14 cellular contexts compared by ENCODE assay signal in the genomic region with DNA sequence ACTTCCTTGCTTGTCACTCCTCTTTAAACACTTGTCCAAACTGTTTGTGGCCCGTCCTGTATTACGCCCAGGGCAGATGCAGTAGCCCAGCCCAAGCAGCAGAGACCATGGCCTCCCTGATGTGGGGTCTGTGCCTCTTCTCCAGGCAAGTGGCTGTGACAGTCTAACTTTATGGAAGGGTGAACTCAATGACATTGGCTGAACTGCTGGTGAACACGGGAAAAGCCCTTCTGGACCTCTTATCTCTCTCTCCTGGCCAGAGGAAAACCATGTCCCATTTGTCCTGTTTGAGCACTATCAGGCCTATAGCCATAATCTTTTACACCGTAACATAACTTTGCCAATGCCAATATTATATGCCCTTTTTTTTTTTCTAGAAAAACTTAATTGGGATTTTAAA.
DNase-seq lines count a peak whose midpoint lies in the region; ATAC-seq, FAIRE-seq and TF ChIP-seq lines count a peak whose summit lies in the region.
"Had no signal": no experiment of that assay in that cellular context is flagged by ENCODE, and none has a peak within 500 bp of the region (broad histone marks: within the 10 kb centered on the region; RNA-seq: fewer than 3 reads in every experiment).

No MANE protein-coding gene starts in this region.

- peaks cover 6 to 16% of the 10 kb centered on the region in 2 donors for H3K36me3 Mint-ChIP-seq in CD4-positive, alpha-beta memory T cell
- peaks cover 13% of the 10 kb centered on the region for H3K36me3 Mint-ChIP-seq in activated CD8-positive, alpha-beta T cell treated with anti-CD3 and anti-CD28 coated beads, Interleukin-2, amount 10 ng/mL, durations not matched to agents 7 days and 5 days (ENCODE audit: low read depth)
- no peaks in the 10 kb centered on the region for H3K36me3 Mint-ChIP-seq in mesothelial cell of epicardium

- peak overlapping the region; percentile 97 to 100 (median 99) for H3K27ac Mint-ChIP-seq in CD4-positive, alpha-beta memory T cell
- H3K27ac Mint-ChIP-seq in activated CD8-positive, alpha-beta T cell treated with anti-CD3 and anti-CD28 coated beads, Interleukin-2, amount 10 ng/mL, durations not matched to agents 7 days and 5 days = peak overlapping the region; percentile 24
- peak overlapping the region; percentile 48 for H3K27ac Mint-ChIP-seq in mesothelial cell of epicardium

- H3K27me3 Mint-ChIP-seq in CD4-positive, alpha-beta memory T cell = no peaks in the 10 kb centered on the region
- H3K27me3 Mint-ChIP-seq in activated CD8-positive, alpha-beta T cell treated with anti-CD3 and anti-CD28 coated beads, Interleukin-2, amount 10 ng/mL, durations not matched to agents 7 days and 5 days (ENCODE audit: low read depth) = no peaks in the 10 kb centered on the region
- no peaks in the 10 kb centered on the region for H3K27me3 Mint-ChIP-seq in mesothelial cell of epicardium (ENCODE audit: low read depth)

- CTCF ChIA-PET in A549 (lab: Yijun Ruan, JAX) = interaction anchor here (1.3 to 2.0 kb wide), 4 partner anchors 24 to 186 kb away, joined by 4 to 10 read pairs (median 4); no protein-coding TSS in a partner anchor
- CTCF ChIA-PET in CD4-positive, alpha-beta memory T cell (lab: Charles Lee; ENCODE audit: partially characterized antibody) = interaction anchor here (1.1 to 2.5 kb wide), 2 partner anchors 15 to 100 kb away, joined by 3 to 8 read pairs; no protein-coding TSS in a partner anchor
- CTCF ChIA-PET in activated CD8-positive, alpha-beta T cell treated with anti-CD3 and anti-CD28 coated beads, Interleukin-2, amount 10 ng/mL, durations not matched to agents 7 days and 5 days (lab: Charles Lee) = interaction anchor here (1.2 to 2.3 kb wide), 2 partner anchors 9 to 12 kb away, joined by 3 to 9 read pairs; no protein-coding TSS in a partner anchor

- H3K4me1 Mint-ChIP-seq in CD4-positive, alpha-beta memory T cell = peaks cover 78 to 95% (median 87%) of the 10 kb centered on the region in 4 donors
- peaks cover 85% of the 10 kb centered on the region for H3K4me1 Mint-ChIP-seq in activated CD8-positive, alpha-beta T cell treated with anti-CD3 and anti-CD28 coated beads, Interleukin-2, amount 10 ng/mL, durations not matched to agents 7 days and 5 days (ENCODE audit: low read depth)
- peaks cover 55% of the 10 kb centered on the region for H3K4me1 Mint-ChIP-seq in mesothelial cell of epicardium

- peak overlapping the region; percentile 92 for H3K27ac ChIP-seq in A549
- peak overlapping the region; percentile 85 for H3K27ac ChIP-seq in CD4-positive, alpha-beta memory T cell (ENCODE audit: low read depth, low read length)
- H3K27ac ChIP-seq: C4-2B, HL-60 had no signal

- POLR2A ChIA-PET in A549 (lab: Yijun Ruan, JAX) = interaction anchor here (0.5 kb wide), 1 partner anchor 18 kb away, joined by 3 read pairs; no protein-coding TSS in a partner anchor
- POLR2A ChIA-PET in CD4-positive, alpha-beta memory T cell (lab: Charles Lee; ENCODE audit: partially characterized antibody) = interaction anchor here (0.6 to 4.3 kb wide), 7 partner anchors 12 to 67 kb away, joined by 3 to 44 read pairs (median 4); a partner anchor contains a TSS
- POLR2A ChIA-PET in activated CD8-positive, alpha-beta T cell treated with anti-CD3 and anti-CD28 coated beads, Interleukin-2, amount 10 ng/mL, durations not matched to agents 7 days and 5 days (lab: Charles Lee) = interaction anchor here (0.6 to 2.3 kb wide), 3 partner anchors 12 to 31 kb away, joined by 3 to 23 read pairs (median 3); no protein-coding TSS in a partner anchor

- H3K4me3 Mint-ChIP-seq in CD4-positive, alpha-beta memory T cell = peak overlapping the region in 5 of 8 donors; percentile 4 to 87 (median 52)
- H3K4me3 Mint-ChIP-seq in activated CD8-positive, alpha-beta T cell treated with anti-CD3 and anti-CD28 coated beads, Interleukin-2, amount 10 ng/mL, durations not matched to agents 7 days and 5 days = no peak overlapping the region
- H3K4me3 Mint-ChIP-seq in mesothelial cell of epicardium = no peak overlapping the region

- TF ChIP-seq CTCF in A549 (IDR thresholded peaks at IDR 0.05) = no peak
- TF ChIP-seq CTCF in mesothelial cell of epicardium (IDR thresholded peaks at IDR 0.05; ENCODE audit: unreplicated experiment) = no peak

- H3K4me2 ChIP-seq in A549 = peak overlapping the region; percentile 90

- intact Hi-C loops in CD4-positive, alpha-beta memory T cell (cut with micrococcal nuclease) = loop anchor here (5.0 kb wide), 1 partner anchor 51 kb away; no protein-coding TSS in a partner anchor

- H3K9me3 ChIP-seq in A549 = no peaks in the 10 kb centered on the region
- no peaks in the 10 kb centered on the region for H3K9me3 ChIP-seq in CD4-positive, alpha-beta memory T cell (ENCODE audit: control insufficient read depth in 1 of 2, low read length in 2 of 2)
- H3K9me3 ChIP-seq: mucosa of descending colon had no signal

- no peak for DNase-seq in A549 (ENCODE audit: low read depth in 1 of 2, low spot score in 1 of 2)
- no peak for DNase-seq in CD4-positive, alpha-beta memory T cell
- no peak for DNase-seq in activated CD8-positive, alpha-beta T cell treated with anti-CD3 and anti-CD28 coated beads, Interleukin-2, amount 10 ng/mL, durations not matched to agents 7 days and 5 days
- DNase-seq in mesothelial cell of epicardium (ENCODE audit: low spot score in 2 of 2, unreplicated experiment in 2 of 2) = no peak
- no peak for DNase-seq in NCI-H774 (lab: John Stamatoyannopoulos, UW)
- no peak for DNase-seq in NOMO-1 treated with DMSO at 0.1 percent for 48 hours (lab: John Stamatoyannopoulos, UW; ENCODE audit: unreplicated experiment)
- no peak for DNase-seq in ecto neural progenitor cell (ENCODE audit: low spot score)
- no peak for DNase-seq in SHP77 treated with DMSO at 0.1 percent for 48 hours (lab: John Stamatoyannopoulos, UW)
- DNase-seq: GOT3, mucosa of descending colon had no signal

- H3K4me1 ChIP-seq in A549 = peaks cover 100% of the 10 kb centered on the region
- H3K4me1 ChIP-seq in CD4-positive, alpha-beta memory T cell (ENCODE audit: insufficient read depth, low read length) = peaks cover 96% of the 10 kb centered on the region

- 56% methylated on average over 4 of the region's 4 CpGs for WGBS in A549 (ENCODE audit: missing lambda C conversion rate)

- no peak for TF ChIP-seq RAD21 in A549 (conservative IDR thresholded peaks at IDR 0.05 in 1 of 2, IDR thresholded peaks at IDR 0.05 in 1 of 2)

- H3K27me3 ChIP-seq in CD4-positive, alpha-beta memory T cell (ENCODE audit: insufficient read depth, low read length) = no peaks in the 10 kb centered on the region

- ATAC-seq in A549 = no peak
- ATAC-seq in activated CD8-positive, alpha-beta T cell treated with anti-CD3 and anti-CD28 coated beads, Interleukin-2, amount 10 ng/mL, durations not matched to agents 7 days and 5 days = no peak
- ATAC-seq: mucosa of descending colon had no signal

- H3K36me3 ChIP-seq in CD4-positive, alpha-beta memory T cell (ENCODE audit: insufficient read depth, low read length) = no peaks in the 10 kb centered on the region

- H3K9me3 Mint-ChIP-seq in CD4-positive, alpha-beta memory T cell = no peaks in the 10 kb centered on the region
- H3K9me3 Mint-ChIP-seq in activated CD8-positive, alpha-beta T cell treated with anti-CD3 and anti-CD28 coated beads, Interleukin-2, amount 10 ng/mL, durations not matched to agents 7 days and 5 days (ENCODE audit: insufficient read depth) = no peaks in the 10 kb centered on the region
- H3K9me3 Mint-ChIP-seq in mesothelial cell of epicardium = no peaks in the 10 kb centered on the region

- TF ChIP-seq POLR2A in A549 (IDR thresholded peaks at IDR 0.05; ENCODE audit: low read length) = no peak

- TF ChIP-seq EP300 in A549 (IDR thresholded peaks at IDR 0.05) = no peak

- no peak overlapping the region for H3K4me3 ChIP-seq in A549
- no peak overlapping the region for H3K4me3 ChIP-seq in CD4-positive, alpha-beta memory T cell (ENCODE audit: low read length in 2 of 2)
- H3K4me3 ChIP-seq: mucosa of descending colon had no signal

- FAIRE-seq in A549 (lab: Jason Lieb, UNC) = no peak
- FAIRE-seq: frontal cortex, G401.6 had no signal

TF ChIP-seq in A549, 52 proteins besides CTCF, POLR2A, EP300 and RAD21 (continues in another document):
- TF ChIP-seq ESRRA (IDR thresholded peaks at IDR 0.05; ENCODE audit: borderline replicate concordance, low read length) (no peak), KDM1A (IDR thresholded peaks at IDR 0.05; ENCODE audit: low read depth) (no peak), FOSL2 (IDR thresholded peaks at IDR 0.05) (no peak), FOSL2 (CRISPR knock-in tag; IDR thresholded peaks at IDR 0.05) (no peak), HOXA7 (CRISPR knock-in tag; IDR thresholded peaks at IDR 0.05) (no peak), HEYL (CRISPR knock-in tag; IDR thresholded peaks at IDR 0.05) (no peak), NPAS2 (CRISPR knock-in tag; IDR thresholded peaks at IDR 0.05; ENCODE audit: borderline replicate concordance) (no peak), EHMT2 (IDR thresholded peaks at IDR 0.05; ENCODE audit: low read depth) (no peak), HDAC2 (IDR thresholded peaks at IDR 0.05) (no peak), TP53 (CRISPR knock-in tag; IDR thresholded peaks at IDR 0.05) (no peak; the same call in 1 of the 2 replicates), SMC3 (IDR thresholded peaks at IDR 0.05) (no peak; the same call in 2 of the 3 replicates)
- TF ChIP-seq, protein P1, sequence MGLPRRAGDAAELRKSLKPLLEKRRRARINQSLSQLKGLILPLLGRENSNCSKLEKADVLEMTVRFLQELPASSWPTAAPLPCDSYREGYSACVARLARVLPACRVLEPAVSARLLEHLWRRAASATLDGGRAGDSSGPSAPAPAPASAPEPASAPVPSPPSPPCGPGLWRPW (IDR thresholded peaks at IDR 0.05) = no peak
- TF ChIP-seq, protein P2, sequence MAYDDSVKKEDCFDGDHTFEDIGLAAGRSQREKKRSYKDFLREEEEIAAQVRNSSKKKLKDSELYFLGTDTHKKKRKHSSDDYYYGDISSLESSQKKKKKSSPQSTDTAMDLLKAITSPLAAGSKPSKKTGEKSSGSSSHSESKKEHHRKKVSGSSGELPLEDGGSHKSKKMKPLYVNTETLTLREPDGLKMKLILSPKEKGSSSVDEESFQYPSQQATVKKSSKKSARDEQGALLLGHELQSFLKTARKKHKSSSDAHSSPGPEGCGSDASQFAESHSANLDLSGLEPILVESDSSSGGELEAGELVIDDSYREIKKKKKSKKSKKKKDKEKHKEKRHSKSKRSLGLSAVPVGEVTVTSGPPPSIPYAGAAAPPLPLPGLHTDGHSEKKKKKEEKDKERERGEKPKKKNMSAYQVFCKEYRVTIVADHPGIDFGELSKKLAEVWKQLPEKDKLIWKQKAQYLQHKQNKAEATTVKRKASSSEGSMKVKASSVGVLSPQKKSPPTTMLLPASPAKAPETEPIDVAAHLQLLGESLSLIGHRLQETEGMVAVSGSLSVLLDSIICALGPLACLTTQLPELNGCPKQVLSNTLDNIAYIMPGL (CRISPR knock-in tag; IDR thresholded peaks at IDR 0.05; ENCODE audit: borderline replicate concordance) = no peak

Comparison
In these comparisons a context has a peak if more than half of its experiments do, and no peak if none do; other contexts are left out.
1. H3K27ac Mint-ChIP-seq: peak in every context shown above with its lines; median percentile 99 in CD4-positive, alpha-beta memory T cell; 48 in mesothelial cell of epicardium; 24 in activated CD8-positive, alpha-beta T cell treated with anti-CD3 and anti-CD28 coated beads, Interleukin-2, amount 10 ng/mL, durations not matched to agents 7 days and 5 days.
2. H3K4me3 Mint-ChIP-seq: peak in CD4-positive, alpha-beta memory T cell (5 of 8); none in activated CD8-positive, alpha-beta T cell treated with anti-CD3 and anti-CD28 coated beads, Interleukin-2, amount 10 ng/mL, durations not matched to agents 7 days and 5 days (single experiment) and mesothelial cell of epicardium (single experiment).